ENCODE assay signal across 12 cellular contexts in genomic region chr3:149243540-149243939, GRCh38. TPM values are rescaled to one million over a fixed set of nuclear protein-coding genes. Genes with fewer than 3 reads are reported as not detected.
DNase-seq lines count a peak whose midpoint lies in the region; ATAC-seq and TF ChIP-seq lines count a peak whose summit lies in the region.
"Had no signal": no experiment of that assay in that cellular context is flagged by ENCODE, and none has a peak within 500 bp of the region (broad histone marks: within the 10 kb centered on the region; RNA-seq: fewer than 3 reads in every experiment).

No MANE protein-coding gene starts in this region.

- H3K9me2 ChIP-seq in PC-3 (replicated peaks; ENCODE audit: low read length) = no peaks in the 10 kb centered on the region

- TF ChIP-seq CTCF in psoas muscle (IDR thresholded peaks at IDR 0.05) = no peak
- TF ChIP-seq CTCF in PC-3 (conservative IDR thresholded peaks at IDR 0.05; ENCODE audit: low read depth, low read length) = no peak

- H2AFZ ChIP-seq in PC-3 (ENCODE audit: low read length) = no peak overlapping the region

- no peaks in the 10 kb centered on the region for H3K36me3 ChIP-seq in psoas muscle (ENCODE audit: insufficient read depth in 1 of 2, low read depth in 1 of 2)
- no peaks in the 10 kb centered on the region for H3K36me3 ChIP-seq in PC-3 (ENCODE audit: low read depth, low read length)
- H3K36me3 ChIP-seq: breast epithelium had no signal

- no TSS peak for BruUV-seq in PC-3 (replicated peaks; lab: Mats Ljungman, UMichigan)

- ATAC-seq in GM18870 (IDR thresholded peaks at IDR 0.05; ENCODE audit: unreplicated experiment) (peak; percentile 34), HG02852 (IDR thresholded peaks at IDR 0.05; ENCODE audit: unreplicated experiment) (peak; percentile 52), psoas muscle (peak in 3 of 4 donors; percentile 37 to 55 (median 44)), PC-3 (no peak)

- no peak overlapping the region for H3K4me2 ChIP-seq in PC-3 (ENCODE audit: low read length)

- CTCF ChIA-PET in PC-3 (lab: Charles Lee) = no interaction called here

- H3K27ac ChIP-seq in psoas muscle (no peak overlapping the region), PC-3 (ENCODE audit: low read length) (no peak overlapping the region)
- H3K27ac ChIP-seq: breast epithelium, epithelial cell of prostate had no signal

- H4K20me1 ChIP-seq in PC-3 (ENCODE audit: low read length) = no peaks in the 10 kb centered on the region

- H3K4me3 ChIP-seq in psoas muscle = no peak overlapping the region
- H3K4me3 ChIP-seq in PC-3 (ENCODE audit: low read length) = no peak overlapping the region
- H3K4me3 ChIP-seq: breast epithelium had no signal

- POLR2A ChIA-PET in PC-3 (lab: Charles Lee; ENCODE audit: unreplicated experiment) = no interaction called here

- peak; percentile 86 for DNase-seq in NOMO-1 treated with DMSO at 0.1 percent for 48 hours (lab: John Stamatoyannopoulos, UW; ENCODE audit: unreplicated experiment)
- no peak for DNase-seq in psoas muscle
- no peak for DNase-seq in PC-3
- DNase-seq in stimulated activated CD4-positive, alpha-beta T cell treated with anti-CD3 and anti-CD28 coated beads, Interleukin-1b, Interleukin-23, amount 100 ng/mL, for 48 hours = no peak
- DNase-seq in NCI-H526 (lab: John Stamatoyannopoulos, UW) = no peak
- no peak for DNase-seq in activated effector memory CD4-positive, alpha-beta T cell treated with Interleukin-2 at 50 U/mL for 16 hours
- DNase-seq: NCI-H2029 had no signal

- intact Hi-C loops in psoas muscle (cut with DNase I) (loop anchor here in 1 of 2 donors (10.0 kb wide), 1 partner anchor 389 kb away; no protein-coding TSS in a partner anchor), PC-3 (cut with micrococcal nuclease) (no loop called here)

- H3K4me1 ChIP-seq in psoas muscle = peaks cover 6% of the 10 kb centered on the region
- peaks cover 33% of the 10 kb centered on the region for H3K4me1 ChIP-seq in PC-3 (ENCODE audit: insufficient read depth, low read length)
- H3K4me1 ChIP-seq: breast epithelium had no signal

- no peaks in the 10 kb centered on the region for H3K9me3 ChIP-seq in psoas muscle
- no peaks in the 10 kb centered on the region for H3K9me3 ChIP-seq in PC-3 (ENCODE audit: low read length)
- H3K9me3 ChIP-seq: breast epithelium had no signal

- H3K9ac ChIP-seq in PC-3 (ENCODE audit: low read length) = no peak overlapping the region

- H3K27me3 ChIP-seq in psoas muscle (ENCODE audit: insufficient read depth in 3 of 3, low read length in 2 of 3) = no peaks in the 10 kb centered on the region
- H3K27me3 ChIP-seq in PC-3 (ENCODE audit: low read length) = no peaks in the 10 kb centered on the region
- H3K27me3 ChIP-seq: breast epithelium had no signal

- H3F3A ChIP-seq in PC-3 (ENCODE audit: low read length, unreplicated experiment) = peaks cover 20% of the 10 kb centered on the region

- H3K79me2 ChIP-seq in PC-3 (ENCODE audit: low read length) = no peaks in the 10 kb centered on the region

RNA-seq across cellular contexts. Expression of gene CP, which starts 21.9 kb away (rescaled TPM):
- 1 to 10 TPM; 1.0 to 3.5 (median 1.8) TPM for total RNA-seq in psoas muscle
- polyA plus RNA-seq in psoas muscle = 1 to 10 TPM in 2 of 3 donors, under 1 TPM in 1; 0.23 to 2.3 (median 2.2) TPM
- 0.04 TPM in 1 of 2 replicates, not detected in the other for total RNA-seq in PC-3 (2014; rRNA removed)
- total RNA-seq: activated T-helper 2 cell treated with anti-CD3 and anti-CD28 coated beads, Interferon-gamma antibody, Interleukin-2, Interleukin-4, amounts not matched to agents 10 μg/mL and 5 μg/mL and 100 μg/mL, durations not matched to agents 14 hours and 24 hours and 36 hours had no signal
